Comparison of ENCODE assay signal across 27 cellular contexts in the genomic region with DNA sequence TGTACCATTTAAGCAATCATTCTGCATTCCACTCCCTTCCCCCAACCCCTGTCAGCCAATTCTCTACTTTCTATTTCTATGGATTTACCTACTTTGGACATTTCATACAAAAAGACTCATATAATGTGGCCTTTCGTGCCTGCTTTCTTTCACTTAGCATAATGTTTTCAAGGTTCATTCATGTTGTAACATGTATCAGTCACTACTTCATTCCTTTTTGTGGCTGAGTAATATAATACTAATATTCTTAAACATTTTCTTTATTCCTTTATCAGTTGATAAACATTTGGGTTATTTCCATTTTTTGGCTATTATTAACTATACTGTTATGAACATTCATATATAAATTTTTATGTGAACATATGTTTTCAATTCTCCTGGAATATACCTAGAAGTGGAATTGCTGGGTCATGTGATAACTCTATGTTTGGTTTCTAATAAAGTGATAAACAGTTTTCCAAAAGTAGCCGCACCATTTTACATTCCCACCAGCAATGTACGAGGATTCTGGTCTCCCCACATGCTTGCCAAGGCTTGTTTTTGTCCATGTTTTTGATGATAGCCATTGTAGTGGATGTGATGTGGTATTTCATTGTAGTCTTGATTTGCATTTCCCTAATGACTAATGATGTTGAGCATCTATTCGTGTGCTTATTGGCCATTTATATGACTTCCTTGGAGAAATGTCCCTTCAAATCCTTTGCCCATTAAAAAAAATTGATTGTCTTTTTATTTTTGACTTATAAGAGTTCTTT.
"Had no signal": no experiment of that assay in that cellular context is flagged by ENCODE, and none has a peak within 500 bp of the region (broad histone marks: within the 10 kb centered on the region; RNA-seq: fewer than 3 reads in every experiment).

No MANE protein-coding gene starts in this region.

- H3K36me3 ChIP-seq: cardiac muscle cell, Peyer's patch, SJSA1 had no signal

- H3K4me3 Mint-ChIP-seq: activated CD8-positive, alpha-beta memory T cell treated with anti-CD3 and anti-CD28 coated beads, Interleukin-2, amount 10 ng/mL, durations not matched to agents 7 days and 5 days; activated naive CD4-positive, alpha-beta T cell treated with anti-CD3 and anti-CD28 coated beads, Interleukin-2, amount 50 U/mL, for 24 hours; activated T-cell treated with anti-CD3 and anti-CD28 coated beads, Interleukin-2, amount 50 U/mL, for 24 hours; activated T-helper 1 cell treated with anti-CD3 and anti-CD28 coated beads, Interleukin-12 subunit alpha, Interleukin-12 subunit beta, Interleukin-2, Interleukin-4 antibody, amounts not matched to agents 30 ng/mL and 10 ng/mL and 1 ng/mL, durations not matched to agents 14 hours and 24 hours and 36 hours; T-helper 17 cell; WTC11 had no signal

- H3K27ac Mint-ChIP-seq: activated CD8-positive, alpha-beta memory T cell treated with anti-CD3 and anti-CD28 coated beads, Interleukin-2, amount 10 ng/mL, durations not matched to agents 7 days and 5 days; activated naive CD4-positive, alpha-beta T cell treated with anti-CD3 and anti-CD28 coated beads, Interleukin-2, amount 50 U/mL, for 24 hours; activated T-cell treated with anti-CD3 and anti-CD28 coated beads, Interleukin-2, amount 50 U/mL, for 24 hours; activated T-helper 1 cell treated with anti-CD3 and anti-CD28 coated beads, Interleukin-12 subunit alpha, Interleukin-12 subunit beta, Interleukin-2, Interleukin-4 antibody, amounts not matched to agents 30 ng/mL and 10 ng/mL and 1 ng/mL, durations not matched to agents 14 hours and 24 hours and 36 hours; T-helper 17 cell; WTC11 had no signal

- H3K4me1 ChIP-seq: body of pancreas, Peyer's patch had no signal

- DNase-seq: activated CD4-positive, alpha-beta T cell treated with anti-CD3 and anti-CD28 coated beads for 48 hours; activated CD4-positive, alpha-beta T cell treated with anti-CD3 and anti-CD28 coated beads, Interleukin-2, amount 50 U/mL, for 4 hours; activated CD4-positive, CD25-positive, alpha-beta regulatory T cell treated with anti-CD3 and anti-CD28 coated beads, Interleukin-2, amount 50 U/mL, for 72 hours; activated CD8-positive, alpha-beta memory T cell treated with anti-CD3 and anti-CD28 coated beads, Interleukin-2, amount 10 ng/mL, durations not matched to agents 7 days and 5 days; activated effector memory CD4-positive, alpha-beta T cell treated with Interleukin-2 at 50 U/mL for 16 hours; activated naive CD4-positive, alpha-beta T cell; activated T-cell treated with anti-CD3 and anti-CD28 coated beads, Interleukin-2, amount 50 U/mL, for 24 hours; aorta; body of pancreas; KG1; MV-4-11; NCI-H1105; NCI-H1436; NCI-H1694 treated with DMSO at 0.1 percent for 48 hours; NCI-H2029 treated with DMSO at 0.1 percent for 48 hours; NCI-H510A treated with DMSO at 0.1 percent for 48 hours; NCI-H69; Peyer's patch; SHP77; T-helper 17 cell; T-helper 9 cell had no signal

- H3K27me3 ChIP-seq: body of pancreas, cardiac muscle cell, Peyer's patch, SJSA1 had no signal

- H3K9me3 Mint-ChIP-seq: activated T-cell treated with anti-CD3 and anti-CD28 coated beads, Interleukin-2, amount 50 U/mL, for 24 hours; activated T-helper 1 cell treated with anti-CD3 and anti-CD28 coated beads, Interleukin-12 subunit alpha, Interleukin-12 subunit beta, Interleukin-2, Interleukin-4 antibody, amounts not matched to agents 30 ng/mL and 10 ng/mL and 1 ng/mL, durations not matched to agents 14 hours and 24 hours and 36 hours had no signal

- H3K4me1 Mint-ChIP-seq: activated CD8-positive, alpha-beta memory T cell treated with anti-CD3 and anti-CD28 coated beads, Interleukin-2, amount 10 ng/mL, durations not matched to agents 7 days and 5 days; activated naive CD4-positive, alpha-beta T cell treated with anti-CD3 and anti-CD28 coated beads, Interleukin-2, amount 50 U/mL, for 24 hours; T-helper 17 cell had no signal

- H3K36me3 Mint-ChIP-seq: activated CD8-positive, alpha-beta memory T cell treated with anti-CD3 and anti-CD28 coated beads, Interleukin-2, amount 10 ng/mL, durations not matched to agents 7 days and 5 days; activated naive CD4-positive, alpha-beta T cell treated with anti-CD3 and anti-CD28 coated beads, Interleukin-2, amount 50 U/mL, for 24 hours; WTC11 had no signal

- H3K9me3 ChIP-seq: body of pancreas, Peyer's patch, SJSA1 had no signal

- H3K4me3 ChIP-seq: body of pancreas, cardiac muscle cell, Peyer's patch, SJSA1 had no signal

- H3K27ac ChIP-seq: body of pancreas, cardiac muscle cell, Peyer's patch, RWPE1, SJSA1 had no signal

- ATAC-seq: activated CD8-positive, alpha-beta memory T cell treated with anti-CD3 and anti-CD28 coated beads, Interleukin-2, amount 10 ng/mL, durations not matched to agents 7 days and 5 days; body of pancreas; T-helper 17 cell; WTC11 had no signal
